Comparison of ENCODE assay signal across 1 cellular context in genomic region chr17:996554-997344, GRCh38.
TF ChIP-seq lines count a peak whose summit lies in the region.

TIMM22 (plus strand) TSS chr17:997129; CDS start chr17:997143, 14 bp downstream.

TF ChIP-seq in HEK293, 187 proteins besides CTCF, POLR2A, EP300 and RAD21 (continued from another document):
- no peak for TF ChIP-seq ZNF404 (tag by site-specific recombination; IDR thresholded peaks at IDR 0.05)
- no peak for TF ChIP-seq ZNF791 (tag by site-specific recombination; IDR thresholded peaks at IDR 0.05)
- TF ChIP-seq GLIS1 (tag by site-specific recombination; IDR thresholded peaks at IDR 0.05): no peak; the same call in 1 of the 2 replicates
- peak; percentile 97 for TF ChIP-seq ZNF580 (tag by site-specific recombination; IDR thresholded peaks at IDR 0.05)
- TF ChIP-seq ZNF433 (tag by site-specific recombination; IDR thresholded peaks at IDR 0.05; ENCODE audit: low read depth): no peak
- no peak for TF ChIP-seq ZNF473 (tag by site-specific recombination; IDR thresholded peaks at IDR 0.05)
- peak; percentile 29; the same call in 1 of the 2 replicates for TF ChIP-seq ZNF416 (tag by site-specific recombination; IDR thresholded peaks at IDR 0.05)
- TF ChIP-seq ZNF423 (tag by site-specific recombination; IDR thresholded peaks at IDR 0.05): peak; percentile 4; the same call in 1 of the 2 replicates
- TF ChIP-seq, protein P1, sequence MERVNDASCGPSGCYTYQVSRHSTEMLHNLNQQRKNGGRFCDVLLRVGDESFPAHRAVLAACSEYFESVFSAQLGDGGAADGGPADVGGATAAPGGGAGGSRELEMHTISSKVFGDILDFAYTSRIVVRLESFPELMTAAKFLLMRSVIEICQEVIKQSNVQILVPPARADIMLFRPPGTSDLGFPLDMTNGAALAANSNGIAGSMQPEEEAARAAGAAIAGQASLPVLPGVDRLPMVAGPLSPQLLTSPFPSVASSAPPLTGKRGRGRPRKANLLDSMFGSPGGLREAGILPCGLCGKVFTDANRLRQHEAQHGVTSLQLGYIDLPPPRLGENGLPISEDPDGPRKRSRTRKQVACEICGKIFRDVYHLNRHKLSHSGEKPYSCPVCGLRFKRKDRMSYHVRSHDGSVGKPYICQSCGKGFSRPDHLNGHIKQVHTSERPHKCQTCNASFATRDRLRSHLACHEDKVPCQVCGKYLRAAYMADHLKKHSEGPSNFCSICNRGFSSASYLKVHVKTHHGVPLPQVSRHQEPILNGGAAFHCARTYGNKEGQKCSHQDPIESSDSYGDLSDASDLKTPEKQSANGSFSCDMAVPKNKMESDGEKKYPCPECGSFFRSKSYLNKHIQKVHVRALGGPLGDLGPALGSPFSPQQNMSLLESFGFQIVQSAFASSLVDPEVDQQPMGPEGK (tag by site-specific recombination; IDR thresholded peaks at IDR 0.05): peak; percentile 55
- TF ChIP-seq ZNF629 (tag by site-specific recombination; IDR thresholded peaks at IDR 0.05): peak; percentile 88
- no peak for TF ChIP-seq ZNF311 (tag by site-specific recombination; IDR thresholded peaks at IDR 0.05; ENCODE audit: borderline replicate concordance)
- TF ChIP-seq KLF8 (tag by site-specific recombination; IDR thresholded peaks at IDR 0.05): peak; percentile 94
- TF ChIP-seq ZNF560 (tag by site-specific recombination; IDR thresholded peaks at IDR 0.05; ENCODE audit: borderline replicate concordance): no peak
- TF ChIP-seq MYNN (tag by site-specific recombination; IDR thresholded peaks at IDR 0.05; ENCODE audit: borderline replicate concordance): peak; percentile 10; the same call in 1 of the 2 replicates
- no peak; the same call in none of the 2 replicates for TF ChIP-seq REST (tag by site-specific recombination; IDR thresholded peaks at IDR 0.05)
- TF ChIP-seq ZNF692 (tag by site-specific recombination; IDR thresholded peaks at IDR 0.05): peak; percentile 63
- peak; percentile 93 for TF ChIP-seq ZNF561 (tag by site-specific recombination; IDR thresholded peaks at IDR 0.05; ENCODE audit: borderline replicate concordance)
- peak; percentile 82; the same call in 1 of the 2 replicates for TF ChIP-seq ZNF148 (tag by site-specific recombination; IDR thresholded peaks at IDR 0.05; ENCODE audit: borderline replicate concordance)
- peak; percentile 88 for TF ChIP-seq ZBTB20 (tag by site-specific recombination; IDR thresholded peaks at IDR 0.05)
- 0 out of 2 replicates have a peak, but pooled peaks have one; percentile 61 for TF ChIP-seq REPIN1 (tag by site-specific recombination; IDR thresholded peaks at IDR 0.05; ENCODE audit: low read depth)
- TF ChIP-seq, protein P2, sequence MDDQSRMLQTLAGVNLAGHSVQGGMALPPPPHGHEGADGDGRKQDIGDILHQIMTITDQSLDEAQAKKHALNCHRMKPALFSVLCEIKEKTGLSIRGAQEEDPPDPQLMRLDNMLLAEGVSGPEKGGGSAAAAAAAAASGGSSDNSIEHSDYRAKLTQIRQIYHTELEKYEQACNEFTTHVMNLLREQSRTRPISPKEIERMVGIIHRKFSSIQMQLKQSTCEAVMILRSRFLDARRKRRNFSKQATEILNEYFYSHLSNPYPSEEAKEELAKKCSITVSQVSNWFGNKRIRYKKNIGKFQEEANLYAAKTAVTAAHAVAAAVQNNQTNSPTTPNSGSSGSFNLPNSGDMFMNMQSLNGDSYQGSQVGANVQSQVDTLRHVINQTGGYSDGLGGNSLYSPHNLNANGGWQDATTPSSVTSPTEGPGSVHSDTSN (CRISPR knock-in tag; IDR thresholded peaks at IDR 0.05): peak; percentile 87; the same call in 1 of the 2 replicates
- TF ChIP-seq YY2 (tag by site-specific recombination; IDR thresholded peaks at IDR 0.05): peak; percentile 100
- TF ChIP-seq ZNF777 (tag by site-specific recombination; IDR thresholded peaks at IDR 0.05; ENCODE audit: borderline replicate concordance): peak; percentile 58
- peak; percentile 41; the same call in 1 of the 2 replicates for TF ChIP-seq ZNF121 (tag by site-specific recombination; IDR thresholded peaks at IDR 0.05)
- TF ChIP-seq, protein P3, sequence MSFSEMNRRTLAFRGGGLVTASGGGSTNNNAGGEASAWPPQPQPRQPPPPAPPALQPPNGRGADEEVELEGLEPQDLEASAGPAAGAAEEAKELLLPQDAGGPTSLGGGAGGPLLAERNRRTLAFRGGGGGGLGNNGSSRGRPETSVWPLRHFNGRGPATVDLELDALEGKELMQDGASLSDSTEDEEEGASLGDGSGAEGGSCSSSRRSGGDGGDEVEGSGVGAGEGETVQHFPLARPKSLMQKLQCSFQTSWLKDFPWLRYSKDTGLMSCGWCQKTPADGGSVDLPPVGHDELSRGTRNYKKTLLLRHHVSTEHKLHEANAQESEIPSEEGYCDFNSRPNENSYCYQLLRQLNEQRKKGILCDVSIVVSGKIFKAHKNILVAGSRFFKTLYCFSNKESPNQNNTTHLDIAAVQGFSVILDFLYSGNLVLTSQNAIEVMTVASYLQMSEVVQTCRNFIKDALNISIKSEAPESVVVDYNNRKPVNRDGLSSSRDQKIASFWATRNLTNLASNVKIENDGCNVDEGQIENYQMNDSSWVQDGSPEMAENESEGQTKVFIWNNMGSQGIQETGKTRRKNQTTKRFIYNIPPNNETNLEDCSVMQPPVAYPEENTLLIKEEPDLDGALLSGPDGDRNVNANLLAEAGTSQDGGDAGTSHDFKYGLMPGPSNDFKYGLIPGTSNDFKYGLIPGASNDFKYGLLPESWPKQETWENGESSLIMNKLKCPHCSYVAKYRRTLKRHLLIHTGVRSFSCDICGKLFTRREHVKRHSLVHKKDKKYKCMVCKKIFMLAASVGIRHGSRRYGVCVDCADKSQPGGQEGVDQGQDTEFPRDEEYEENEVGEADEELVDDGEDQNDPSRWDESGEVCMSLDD (tag by site-specific recombination; IDR thresholded peaks at IDR 0.05): no peak; the same call in 1 of the 2 replicates
- TF ChIP-seq ZEB2 (tag by site-specific recombination; IDR thresholded peaks at IDR 0.05): peak; percentile 96
- peak; percentile 88; the same call in 1 of the 2 replicates for TF ChIP-seq GLI4 (tag by site-specific recombination; IDR thresholded peaks at IDR 0.05)
- TF ChIP-seq ZNF214 (tag by site-specific recombination; IDR thresholded peaks at IDR 0.05; ENCODE audit: borderline replicate concordance): no peak
- no peak for TF ChIP-seq ZNF555 (tag by site-specific recombination; conservative IDR thresholded peaks at IDR 0.05)
- no peak for TF ChIP-seq ZNF354C (tag by site-specific recombination; IDR thresholded peaks at IDR 0.05; ENCODE audit: borderline replicate concordance, low read depth)
- no peak for TF ChIP-seq FEZF1 (tag by site-specific recombination; IDR thresholded peaks at IDR 0.05)
- peak; percentile 58; the same call in 1 of the 2 replicates for TF ChIP-seq ZBTB48 (tag by site-specific recombination; IDR thresholded peaks at IDR 0.05)
- TF ChIP-seq ZNF660 (tag by site-specific recombination; IDR thresholded peaks at IDR 0.05): peak; percentile 72; the same call in 1 of the 2 replicates
- TF ChIP-seq ZNF654 (tag by site-specific recombination; IDR thresholded peaks at IDR 0.05; ENCODE audit: low read depth): peak; percentile 75
- no peak for TF ChIP-seq ZNF138 (tag by site-specific recombination; IDR thresholded peaks at IDR 0.05; ENCODE audit: borderline replicate concordance)
- no peak for TF ChIP-seq TSHZ1 (tag by site-specific recombination; IDR thresholded peaks at IDR 0.05; ENCODE audit: borderline replicate concordance)
